19 cellular contexts compared by ENCODE assay signal in the genomic region with DNA sequence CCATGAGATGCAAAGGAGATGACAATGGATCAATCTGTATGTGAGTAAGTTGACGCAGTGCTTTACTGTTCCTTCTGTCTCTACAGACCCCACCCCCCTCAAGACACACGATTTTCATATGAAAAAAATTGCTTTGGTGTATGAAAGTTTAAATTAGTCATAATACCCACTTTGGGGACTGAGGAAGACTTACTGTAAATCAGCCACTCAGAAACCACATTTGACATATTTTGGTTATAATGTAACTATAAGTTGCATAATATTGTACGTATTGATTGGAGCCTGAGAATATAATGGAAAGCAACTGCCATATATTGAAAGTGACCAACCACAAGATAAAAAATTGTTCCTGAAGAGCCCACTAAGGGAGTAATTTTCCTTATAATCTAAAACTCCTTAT.
"Had no signal": no experiment of that assay in that cellular context is flagged by ENCODE, and none has a peak within 500 bp of the region (broad histone marks: within the 10 kb centered on the region; RNA-seq: fewer than 3 reads in every experiment).

No MANE protein-coding gene starts in this region.

- H3K4me2 ChIP-seq: hepatocyte had no signal

- H3K9ac ChIP-seq: parathyroid adenoma had no signal

- H3K27me3 ChIP-seq: hepatocyte, spleen, suprapubic skin, tibial nerve, uterus had no signal

- H3K79me2 ChIP-seq: parathyroid adenoma had no signal

- H3K27ac ChIP-seq: hepatocyte, left ventricle myocardium inferior, parathyroid adenoma, skin epidermis, spleen, suprapubic skin, tibial nerve, uterus had no signal

- ATAC-seq: mucosa of descending colon; naive thymus-derived CD4-positive, alpha-beta T cell; natural killer cell treated with Interleukin-12 subunit alpha and Interleukin-12 subunit beta and Interleukin-15 and Interleukin-18, amount 100 ng/mL, for 72 hours; right cardiac atrium; sciatic nerve; stimulated activated effector memory CD8-positive, alpha-beta T cell treated with anti-CD3 and anti-CD28 coated beads, Interleukin-12 subunit alpha, Interleukin-12 subunit beta, amount 100 ng/mL, for 72 hours had no signal

- H3K9me3 ChIP-seq: left ventricle myocardium inferior, mucosa of descending colon, spleen, suprapubic skin, tibial nerve, uterus had no signal

- H3K4me1 ChIP-seq: left ventricle myocardium inferior, parathyroid adenoma, spleen, uterus had no signal

- H2AFZ ChIP-seq: hepatocyte, parathyroid adenoma had no signal

- DNase-seq: islet precursor cell; left ventricle myocardium inferior; midbrain; mucosa of descending colon; naive thymus-derived CD4-positive, alpha-beta T cell; nucleus accumbens; right cardiac atrium; spleen; stimulated activated CD4-positive, alpha-beta T cell treated with anti-CD3 and anti-CD28 coated beads, Interleukin-4, amount 100 ng/mL, for 24 hours; stimulated activated naive CD4-positive, alpha-beta T cell; uterus had no signal

- H3K4me3 ChIP-seq: hepatocyte, left ventricle myocardium inferior, mucosa of descending colon, skin epidermis, spleen, suprapubic skin, tibial nerve, uterus had no signal

- H3K36me3 ChIP-seq: left ventricle myocardium inferior, spleen, suprapubic skin, tibial nerve, uterus had no signal
